In the genomic region with DNA sequence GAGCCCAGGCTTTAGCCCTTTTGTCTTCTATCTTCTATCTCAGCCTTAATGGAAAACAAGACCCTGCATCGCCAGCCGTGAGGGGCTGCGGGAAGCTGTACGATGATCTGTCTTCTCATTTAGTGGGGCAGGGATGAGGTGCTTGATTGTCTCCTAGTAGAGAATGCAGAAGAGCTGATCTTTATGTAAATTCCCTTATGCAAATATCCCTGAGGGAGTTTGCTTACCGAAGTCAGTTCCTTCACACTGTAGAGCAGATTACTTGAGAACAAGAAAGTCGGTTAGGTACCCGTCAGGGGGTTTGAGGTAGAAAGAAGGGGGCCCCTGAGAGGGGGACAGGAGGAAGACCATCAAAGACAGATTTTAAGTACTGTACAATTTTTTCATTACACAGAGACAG, we compare ENCODE assay signal across 32 cellular contexts.
"Had no signal": no experiment of that assay in that cellular context is flagged by ENCODE, and none has a peak within 500 bp of the region (broad histone marks: within the 10 kb centered on the region; RNA-seq: fewer than 3 reads in every experiment).

No MANE protein-coding gene starts in this region.

- H3K27me3 ChIP-seq: colonic mucosa, esophagus muscularis mucosa, ovary, right atrium auricular region, transverse colon, vagina had no signal

- ATAC-seq: activated T-cell treated with anti-CD3 and anti-CD28 coated beads, Interleukin-2, amount 50 U/mL, for 4 hours; effector memory CD8-positive, alpha-beta T cell; left ventricle myocardium superior; psoas muscle; stimulated activated naive CD8-positive, alpha-beta T cell treated with anti-CD3 and anti-CD28 coated beads, Interleukin-15, Interleukin-2, amounts not matched to agents 100 U/mL and 50 U/mL, for 24 hours had no signal

- H3K27ac ChIP-seq: colonic mucosa, dorsolateral prefrontal cortex, neutrophil, ovary, psoas muscle, right atrium auricular region, suprapubic skin, vagina, WERI-Rb-1 had no signal

- H3K4me3 ChIP-seq: colonic mucosa, dorsolateral prefrontal cortex, esophagus muscularis mucosa, ovary, psoas muscle, right atrium auricular region, spleen, suprapubic skin, transverse colon, vagina had no signal

- H3K4me1 ChIP-seq: colonic mucosa, psoas muscle had no signal

- H3K27me3 Mint-ChIP-seq: activated naive CD8-positive, alpha-beta T cell treated with anti-CD3 and anti-CD28 coated beads for 36 hours; effector memory CD8-positive, alpha-beta T cell had no signal

- H3K4me3 Mint-ChIP-seq: activated naive CD8-positive, alpha-beta T cell treated with anti-CD3 and anti-CD28 coated beads for 36 hours; activated T-cell treated with anti-CD3 and anti-CD28 coated beads, Interleukin-2, amount 50 U/mL, for 4 hours; effector memory CD8-positive, alpha-beta T cell; nephron; T-helper 2 cell treated with Interferon-gamma antibody and Interleukin-4, amounts not matched to agents 5 μg/mL and 100 μg/mL, for 36 hours had no signal

- H3K9me3 Mint-ChIP-seq: activated naive CD8-positive, alpha-beta T cell treated with anti-CD3 and anti-CD28 coated beads for 36 hours; activated T-cell treated with anti-CD3 and anti-CD28 coated beads, Interleukin-2, amount 50 U/mL, for 4 hours; activated T-helper 2 cell treated with anti-CD3 and anti-CD28 coated beads, Interferon-gamma antibody, Interleukin-2, Interleukin-4, amounts not matched to agents 10 μg/mL and 5 μg/mL and 100 μg/mL, durations not matched to agents 14 hours and 24 hours and 36 hours; effector memory CD8-positive, alpha-beta T cell; nephron; T-helper 2 cell treated with Interferon-gamma antibody and Interleukin-4, amounts not matched to agents 5 μg/mL and 100 μg/mL, for 36 hours had no signal

- FAIRE-seq: astrocyte, endothelial cell of umbilical vein, frontal cortex had no signal

- DNase-seq: activated CD4-positive, alpha-beta T cell treated with anti-CD3 and anti-CD28 coated beads for 1 hour; activated CD8-positive, alpha-beta memory T cell treated with anti-CD3 and anti-CD28 coated beads for 24 hours; activated CD8-positive, alpha-beta memory T cell treated with anti-CD3 and anti-CD28 coated beads, Interleukin-2, amount 50 U/mL, for 48 hours; activated naive CD4-positive, alpha-beta T cell; activated naive CD8-positive, alpha-beta T cell treated with anti-CD3 and anti-CD28 coated beads for 36 hours; activated T-cell treated with anti-CD3 and anti-CD28 coated beads, Interleukin-2, amount 50 U/mL, for 4 hours; colonic mucosa; dorsolateral prefrontal cortex; effector memory CD8-positive, alpha-beta T cell; head of caudate nucleus; hypothalamus; left ventricle myocardium superior; mammary epithelial cell; midbrain; ovary; psoas muscle; spleen; stimulated activated CD4-positive, alpha-beta T cell treated with anti-CD3 and anti-CD28 coated beads, Interleukin-4, amount 100 ng/mL, for 1 hour; stimulated activated naive CD8-positive, alpha-beta T cell treated with anti-CD3 and anti-CD28 coated beads, Interleukin-15, Interleukin-2, amounts not matched to agents 100 U/mL and 50 U/mL, for 24 hours; transverse colon; WERI-Rb-1 had no signal

- H3K9me3 ChIP-seq: colonic mucosa, esophagus muscularis mucosa, neutrophil, ovary, psoas muscle, right atrium auricular region, spleen, suprapubic skin, transverse colon, vagina had no signal

- H3K36me3 ChIP-seq: colonic mucosa, esophagus muscularis mucosa, neutrophil, ovary, right atrium auricular region, spleen, suprapubic skin, transverse colon, vagina, WERI-Rb-1 had no signal

- H3K27ac Mint-ChIP-seq: activated naive CD8-positive, alpha-beta T cell treated with anti-CD3 and anti-CD28 coated beads for 36 hours; activated T-helper 2 cell treated with anti-CD3 and anti-CD28 coated beads, Interferon-gamma antibody, Interleukin-2, Interleukin-4, amounts not matched to agents 10 μg/mL and 5 μg/mL and 100 μg/mL, durations not matched to agents 14 hours and 24 hours and 36 hours; effector memory CD8-positive, alpha-beta T cell; nephron; T-helper 2 cell treated with Interferon-gamma antibody and Interleukin-4, amounts not matched to agents 5 μg/mL and 100 μg/mL, for 36 hours had no signal
